1 cellular context compared by ENCODE assay signal in the genomic region with DNA sequence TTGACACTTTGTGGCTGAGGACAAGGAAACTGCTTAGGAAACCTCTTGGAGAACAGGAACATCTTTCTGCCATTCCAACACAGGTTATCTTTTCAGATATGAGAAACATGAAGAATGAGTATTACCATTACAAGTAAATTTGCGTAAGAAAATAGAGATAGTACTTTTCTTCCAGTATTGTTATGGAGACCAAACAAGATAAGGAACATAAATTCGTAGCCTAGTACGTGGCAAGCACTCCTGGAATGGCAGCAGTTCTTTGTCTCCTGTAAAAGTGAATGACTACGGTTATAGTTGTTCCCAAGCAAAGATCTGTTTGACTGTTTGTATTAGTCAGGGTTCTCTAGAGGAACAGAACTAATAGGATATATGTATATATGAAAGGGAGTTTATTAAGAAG.
TF ChIP-seq lines count a peak whose summit lies in the region.

No MANE protein-coding gene starts in this region.

TF ChIP-seq in GM23338, 12 proteins besides CTCF, POLR2A, EP300 and RAD21 (continued from another document):
- TF ChIP-seq, protein P1, sequence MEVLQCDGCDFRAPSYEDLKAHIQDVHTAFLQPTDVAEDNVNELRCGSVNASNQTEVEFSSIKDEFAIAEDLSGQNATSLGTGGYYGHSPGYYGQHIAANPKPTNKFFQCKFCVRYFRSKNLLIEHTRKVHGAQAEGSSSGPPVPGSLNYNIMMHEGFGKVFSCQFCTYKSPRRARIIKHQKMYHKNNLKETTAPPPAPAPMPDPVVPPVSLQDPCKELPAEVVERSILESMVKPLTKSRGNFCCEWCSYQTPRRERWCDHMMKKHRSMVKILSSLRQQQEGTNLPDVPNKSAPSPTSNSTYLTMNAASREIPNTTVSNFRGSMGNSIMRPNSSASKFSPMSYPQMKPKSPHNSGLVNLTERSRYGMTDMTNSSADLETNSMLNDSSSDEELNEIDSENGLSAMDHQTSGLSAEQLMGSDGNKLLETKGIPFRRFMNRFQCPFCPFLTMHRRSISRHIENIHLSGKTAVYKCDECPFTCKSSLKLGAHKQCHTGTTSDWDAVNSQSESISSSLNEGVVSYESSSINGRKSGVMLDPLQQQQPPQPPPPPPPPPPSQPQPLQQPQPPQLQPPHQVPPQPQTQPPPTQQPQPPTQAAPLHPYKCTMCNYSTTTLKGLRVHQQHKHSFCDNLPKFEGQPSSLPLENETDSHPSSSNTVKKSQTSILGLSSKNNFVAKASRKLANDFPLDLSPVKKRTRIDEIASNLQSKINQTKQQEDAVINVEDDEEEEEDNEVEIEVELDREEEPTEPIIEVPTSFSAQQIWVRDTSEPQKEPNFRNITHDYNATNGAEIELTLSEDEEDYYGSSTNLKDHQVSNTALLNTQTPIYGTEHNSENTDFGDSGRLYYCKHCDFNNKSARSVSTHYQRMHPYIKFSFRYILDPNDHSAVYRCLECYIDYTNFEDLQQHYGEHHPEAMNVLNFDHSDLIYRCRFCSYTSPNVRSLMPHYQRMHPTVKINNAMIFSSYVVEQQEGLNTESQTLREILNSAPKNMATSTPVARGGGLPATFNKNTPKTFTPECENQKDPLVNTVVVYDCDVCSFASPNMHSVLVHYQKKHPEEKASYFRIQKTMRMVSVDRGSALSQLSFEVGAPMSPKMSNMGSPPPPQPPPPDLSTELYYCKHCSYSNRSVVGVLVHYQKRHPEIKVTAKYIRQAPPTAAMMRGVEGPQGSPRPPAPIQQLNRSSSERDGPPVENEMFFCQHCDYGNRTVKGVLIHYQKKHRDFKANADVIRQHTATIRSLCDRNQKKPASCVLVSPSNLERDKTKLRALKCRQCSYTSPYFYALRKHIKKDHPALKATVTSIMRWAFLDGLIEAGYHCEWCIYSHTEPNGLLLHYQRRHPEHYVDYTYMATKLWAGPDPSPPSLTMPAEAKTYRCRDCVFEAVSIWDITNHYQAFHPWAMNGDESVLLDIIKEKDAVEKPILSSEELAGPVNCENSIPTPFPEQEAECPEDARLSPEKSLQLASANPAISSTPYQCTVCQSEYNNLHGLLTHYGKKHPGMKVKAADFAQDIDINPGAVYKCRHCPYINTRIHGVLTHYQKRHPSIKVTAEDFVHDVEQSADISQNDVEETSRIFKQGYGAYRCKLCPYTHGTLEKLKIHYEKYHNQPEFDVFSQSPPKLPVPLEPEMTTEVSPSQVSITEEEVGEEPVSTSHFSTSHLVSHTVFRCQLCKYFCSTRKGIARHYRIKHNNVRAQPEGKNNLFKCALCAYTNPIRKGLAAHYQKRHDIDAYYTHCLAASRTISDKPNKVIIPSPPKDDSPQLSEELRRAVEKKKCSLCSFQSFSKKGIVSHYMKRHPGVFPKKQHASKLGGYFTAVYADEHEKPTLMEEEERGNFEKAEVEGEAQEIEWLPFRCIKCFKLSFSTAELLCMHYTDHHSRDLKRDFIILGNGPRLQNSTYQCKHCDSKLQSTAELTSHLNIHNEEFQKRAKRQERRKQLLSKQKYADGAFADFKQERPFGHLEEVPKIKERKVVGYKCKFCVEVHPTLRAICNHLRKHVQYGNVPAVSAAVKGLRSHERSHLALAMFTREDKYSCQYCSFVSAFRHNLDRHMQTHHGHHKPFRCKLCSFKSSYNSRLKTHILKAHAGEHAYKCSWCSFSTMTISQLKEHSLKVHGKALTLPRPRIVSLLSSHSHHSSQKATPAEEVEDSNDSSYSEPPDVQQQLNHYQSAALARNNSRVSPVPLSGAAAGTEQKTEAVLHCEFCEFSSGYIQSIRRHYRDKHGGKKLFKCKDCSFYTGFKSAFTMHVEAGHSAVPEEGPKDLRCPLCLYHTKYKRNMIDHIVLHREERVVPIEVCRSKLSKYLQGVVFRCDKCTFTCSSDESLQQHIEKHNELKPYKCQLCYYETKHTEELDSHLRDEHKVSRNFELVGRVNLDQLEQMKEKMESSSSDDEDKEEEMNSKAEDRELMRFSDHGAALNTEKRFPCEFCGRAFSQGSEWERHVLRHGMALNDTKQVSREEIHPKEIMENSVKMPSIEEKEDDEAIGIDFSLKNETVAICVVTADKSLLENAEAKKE (CRISPR knock-in tag; IDR thresholded peaks at IDR 0.05) = no peak
- TF ChIP-seq EZH2phosphoT487 (IDR thresholded peaks at IDR 0.05; ENCODE audit: unreplicated experiment) (no peak), STAT1 (IDR thresholded peaks at IDR 0.05; ENCODE audit: unreplicated experiment) (no peak)
TF ChIP-seq in GM23338: peak in this region for 0.
